Comparison of ENCODE assay signal across 24 cellular contexts in genomic region chr10:29370092-29370611, GRCh38.
A peak's percentile ranks its signal among the peaks of the same experiment; 100 is the strongest.
DNase-seq lines count a peak whose midpoint lies in the region; ATAC-seq, FAIRE-seq and TF ChIP-seq lines count a peak whose summit lies in the region.
"Had no signal": no experiment of that assay in that cellular context is flagged by ENCODE, and none has a peak within 500 bp of the region (broad histone marks: within the 10 kb centered on the region; RNA-seq: fewer than 3 reads in every experiment).

No MANE protein-coding gene starts in this region.

- H3K79me1 ChIP-seq in H9 (ENCODE audit: insufficient read depth, low read depth, low read length, poor library complexity, severe bottlenecking) = no peaks in the 10 kb centered on the region

- H3K56ac ChIP-seq in H9 (ENCODE audit: insufficient read length, low read depth, low read length) = no peak overlapping the region

- H4K5ac ChIP-seq in H9 (ENCODE audit: insufficient read length, low read depth, low read length) = no peak overlapping the region

- peak overlapping the region; percentile 72 for H3K27ac ChIP-seq in ACC112 (ENCODE audit: low read depth, low read length)
- no peak overlapping the region for H3K27ac ChIP-seq in SJCRH30
- H3K27ac ChIP-seq in H9 (ENCODE audit: insufficient read length, low read depth, low read length) = no peak overlapping the region
- H3K27ac ChIP-seq in small intestine (ENCODE audit: low read depth in 1 of 2, low read length in 1 of 2) = no peak overlapping the region
- H3K27ac ChIP-seq: BLaER1 treated with 17β-estradiol and CSF1 and Interleukin-3, amounts not matched to agents 10 nM and 100 nM; skin epidermis; upper lobe of right lung had no signal

- no peak overlapping the region for H3K23ac ChIP-seq in H9 (ENCODE audit: insufficient read length, low read depth, low read length)

- H3K36me3 ChIP-seq in ACC112 (ENCODE audit: insufficient read depth, low read length) (no peaks in the 10 kb centered on the region), SJCRH30 (no peaks in the 10 kb centered on the region), small intestine (ENCODE audit: control insufficient read depth in 2 of 2, insufficient read depth in 2 of 2, low read length in 2 of 2) (no peaks in the 10 kb centered on the region)
- H3K36me3 ChIP-seq: BLaER1 treated with 17β-estradiol and CSF1 and Interleukin-3, amounts not matched to agents 10 nM and 100 nM; upper lobe of right lung had no signal

- no peak for TF ChIP-seq CTCF in H9 (conservative IDR thresholded peaks at IDR 0.05)

- H3K23me2 ChIP-seq in H9 (ENCODE audit: insufficient read length, low read depth, low read length, poor library complexity, severe bottlenecking) = no peaks in the 10 kb centered on the region

- intact Hi-C loops in sciatic nerve (cut with DNase I) = no loop called here

- H3K18ac ChIP-seq in H9 (ENCODE audit: insufficient read length, low read depth, low read length) = no peak overlapping the region

- no peak overlapping the region for H2BK120ac ChIP-seq in H9 (ENCODE audit: low read depth, low read length, poor library complexity, severe bottlenecking)

- H2BK15ac ChIP-seq in H9 (ENCODE audit: low read depth, low read length) = no peak overlapping the region

- no peak overlapping the region for H2BK5ac ChIP-seq in H9 (ENCODE audit: insufficient read length, low read length)

- H2BK12ac ChIP-seq in H9 (ENCODE audit: insufficient read length, low read depth, low read length) = no peak overlapping the region

- no peak overlapping the region for H2BK20ac ChIP-seq in H9 (ENCODE audit: low read depth, low read length, poor library complexity, severe bottlenecking)

- no CpG with 5 or more reads among the region's 12 CpGs for WGBS in H9 (ENCODE audit: extremely low coverage, insufficient read length, low lambda C conversion rate)
- WGBS in small intestine, 3 donors = 77 to 87% (median 80%) methylated on average over 12 of the region's 12 CpGs

- H4K20me1 ChIP-seq in H9 (ENCODE audit: control insufficient read depth, insufficient read depth, insufficient read length) = no peaks in the 10 kb centered on the region
- H4K20me1 ChIP-seq: BLaER1 treated with 17β-estradiol and CSF1 and Interleukin-3, amounts not matched to agents 10 nM and 100 nM had no signal

- peak overlapping the region; percentile 69 for H3K4me3 ChIP-seq in ACC112 (ENCODE audit: low read depth, low read length)
- H3K4me3 ChIP-seq in SJCRH30 = no peak overlapping the region
- no peak overlapping the region for H3K4me3 ChIP-seq in small intestine (ENCODE audit: low read depth in 1 of 2, low read length in 2 of 2)
- H3K4me3 ChIP-seq: BLaER1 treated with 17β-estradiol and CSF1 and Interleukin-3, amounts not matched to agents 10 nM and 100 nM; skin epidermis; upper lobe of right lung had no signal

- H3K9me3 ChIP-seq in SJCRH30 (replicated peaks) (no peaks in the 10 kb centered on the region), H9 (ENCODE audit: control insufficient read depth, low read depth, low read length) (no peaks in the 10 kb centered on the region), small intestine (ENCODE audit: control insufficient read depth, low read depth) (no peaks in the 10 kb centered on the region)
- H3K9me3 ChIP-seq: upper lobe of right lung had no signal

- H3K4me3 Mint-ChIP-seq in H9 = no peak overlapping the region
- H3K4me3 Mint-ChIP-seq: activated CD4-positive, alpha-beta T cell treated with anti-CD3 and anti-CD28 coated beads, Interleukin-2, amount 10 ng/mL, durations not matched to agents 7 days and 5 days; natural killer cell treated with Interleukin-12 subunit alpha and Interleukin-12 subunit beta and Interleukin-15 and Interleukin-18, amount 100 ng/mL, for 72 hours had no signal

- no peaks in the 10 kb centered on the region for H3K27me3 ChIP-seq in ACC112 (ENCODE audit: insufficient read depth, low read length)
- no peaks in the 10 kb centered on the region for H3K27me3 ChIP-seq in SJCRH30
- H3K27me3 ChIP-seq in H9 (ENCODE audit: insufficient read depth, low read length) = no peaks in the 10 kb centered on the region
- H3K27me3 ChIP-seq in small intestine (ENCODE audit: control insufficient read depth in 2 of 2, insufficient read depth in 2 of 2, low read length in 2 of 2) = no peaks in the 10 kb centered on the region
- H3K27me3 ChIP-seq: BLaER1 treated with 17β-estradiol and CSF1 and Interleukin-3, amounts not matched to agents 10 nM and 100 nM had no signal

- no peak overlapping the region for H3K27ac Mint-ChIP-seq in H9
- H3K27ac Mint-ChIP-seq: activated CD4-positive, alpha-beta T cell treated with anti-CD3 and anti-CD28 coated beads, Interleukin-2, amount 10 ng/mL, durations not matched to agents 7 days and 5 days; activated naive CD4-positive, alpha-beta T cell treated with anti-CD3 and anti-CD28 coated beads, Interleukin-2, amount 50 U/mL, for 72 hours; natural killer cell treated with Interleukin-12 subunit alpha and Interleukin-12 subunit beta and Interleukin-15 and Interleukin-18, amount 100 ng/mL, for 72 hours had no signal

- H3K4me2 ChIP-seq in H9 (ENCODE audit: insufficient read depth, insufficient read length, low read length) = no peak overlapping the region
- H3K4me2 ChIP-seq: BLaER1 treated with 17β-estradiol and CSF1 and Interleukin-3, amounts not matched to agents 10 nM and 100 nM had no signal

- H2AK5ac ChIP-seq in H9 (ENCODE audit: insufficient read length, low read length) = no peak overlapping the region

- H2AFZ ChIP-seq in ACC112 (ENCODE audit: low read length, unreplicated experiment) = peak overlapping the region; percentile 4
- H2AFZ ChIP-seq in H9 (ENCODE audit: low read length) = no peak overlapping the region

- peak; percentile 36 for ATAC-seq in sciatic nerve
- ATAC-seq: activated naive CD4-positive, alpha-beta T cell treated with anti-CD3 and anti-CD28 coated beads, Interleukin-2, amount 50 U/mL, for 72 hours; esophagus mucosa; upper lobe of right lung had no signal

- H3K36me3 Mint-ChIP-seq in H9 (ENCODE audit: insufficient read depth in 1 of 3, low read depth in 3 of 3) = peaks cover 4 to 6% (median 5%) of the 10 kb centered on the region in 3 experiments; a peak in 6 of 7 replicates
- H3K36me3 Mint-ChIP-seq: activated naive CD4-positive, alpha-beta T cell treated with anti-CD3 and anti-CD28 coated beads, Interleukin-2, amount 50 U/mL, for 72 hours; natural killer cell treated with Interleukin-12 subunit alpha and Interleukin-12 subunit beta and Interleukin-15 and Interleukin-18, amount 100 ng/mL, for 72 hours had no signal

- H3K9ac ChIP-seq in H9 (ENCODE audit: extremely low read depth, insufficient read length, low read length) = no peak overlapping the region
- H3K9ac ChIP-seq: BLaER1 treated with 17β-estradiol and CSF1 and Interleukin-3, amounts not matched to agents 10 nM and 100 nM had no signal

- no peak overlapping the region for H4K8ac ChIP-seq in H9 (replicated peaks; ENCODE audit: insufficient read length, low read depth, low read length)

- no peak overlapping the region for H3T11ph ChIP-seq in H9 (ENCODE audit: low read length)

- H3K4me1 Mint-ChIP-seq in H9 = peaks cover 0 to 3% of the 10 kb centered on the region in 2 experiments; a peak in 2 of 4 replicates
- H3K4me1 Mint-ChIP-seq: activated CD4-positive, alpha-beta T cell treated with anti-CD3 and anti-CD28 coated beads, Interleukin-2, amount 10 ng/mL, durations not matched to agents 7 days and 5 days had no signal

- no peak overlapping the region for H3K4ac ChIP-seq in H9 (ENCODE audit: low read depth, low read length)

- peaks cover 5% of the 10 kb centered on the region for H3K27me3 Mint-ChIP-seq in H9 (ENCODE audit: low read depth)

- no peak for FAIRE-seq in small intestine (lab: Jason Lieb, UNC)

- no peaks in the 10 kb centered on the region for H3K79me2 ChIP-seq in ACC112 (ENCODE audit: control insufficient read depth, insufficient read depth, low read length, unreplicated experiment)
- H3K79me2 ChIP-seq in H9 (ENCODE audit: insufficient read depth, low read length) = no peaks in the 10 kb centered on the region

- H3K9me3 Mint-ChIP-seq in H9 = peaks cover 5 to 12% of the 10 kb centered on the region in 2 experiments; a peak in 4 of 5 replicates
- H3K9me3 Mint-ChIP-seq: activated CD4-positive, alpha-beta T cell treated with anti-CD3 and anti-CD28 coated beads, Interleukin-2, amount 10 ng/mL, durations not matched to agents 7 days and 5 days; activated naive CD4-positive, alpha-beta T cell treated with anti-CD3 and anti-CD28 coated beads, Interleukin-2, amount 50 U/mL, for 72 hours; natural killer cell treated with Interleukin-12 subunit alpha and Interleukin-12 subunit beta and Interleukin-15 and Interleukin-18, amount 100 ng/mL, for 72 hours had no signal

- H3K4me1 ChIP-seq in ACC112 (ENCODE audit: control insufficient read depth, insufficient read depth, low read length, unreplicated experiment) = peaks cover 22% of the 10 kb centered on the region
- peaks cover 10% of the 10 kb centered on the region; the same call in 1 of the 2 replicates for H3K4me1 ChIP-seq in SJCRH30
- H3K4me1 ChIP-seq in H9 (ENCODE audit: insufficient read depth, low read length) = no peaks in the 10 kb centered on the region
- H3K4me1 ChIP-seq in small intestine (ENCODE audit: control insufficient read depth in 2 of 2, insufficient read depth in 1 of 2, low read depth in 1 of 2, low read length in 1 of 2) = no peaks in the 10 kb centered on the region
- H3K4me1 ChIP-seq: BLaER1 treated with 17β-estradiol and CSF1 and Interleukin-3, amounts not matched to agents 10 nM and 100 nM; upper lobe of right lung had no signal

- no peak overlapping the region for H4K91ac ChIP-seq in H9 (ENCODE audit: insufficient read length, low read depth, low read length)

- peak; percentile 11 to 43 for DNase-seq in SJCRH30
- DNase-seq in fibroblast of the conjunctiva (ENCODE audit: low read depth) = peak; percentile 62
- DNase-seq in sciatic nerve (ENCODE audit: low spot score) = no peak
- DNase-seq in H9 = no peak
- no peak for DNase-seq in stimulated activated naive CD4-positive, alpha-beta T cell treated with Interleukin-2 at 50 U/mL for 16 hours (lab: John Stamatoyannopoulos, UW)
- DNase-seq in activated naive CD4-positive, alpha-beta T cell treated with anti-CD3 and anti-CD28 coated beads, Interleukin-2, amount 50 U/mL, for 16 hours = no peak
- DNase-seq in small intestine = no peak
- DNase-seq: activated CD4-positive, alpha-beta T cell treated with anti-CD3 and anti-CD28 coated beads, Interleukin-2, amount 10 ng/mL, durations not matched to agents 7 days and 5 days; Calu3; effector memory CD4-positive, alpha-beta T cell; left cardiac atrium; NCI-H1105 treated with DMSO at 0.1 percent for 48 hours; NCI-H2081 treated with DMSO at 0.1 percent for 48 hours; NCI-H510A treated with DMSO at 0.1 percent for 48 hours; posterior cingulate gyrus; stimulated activated naive CD4-positive, alpha-beta T cell; T-helper 2 cell; upper lobe of right lung had no signal

- H3K14ac ChIP-seq in H9 (ENCODE audit: insufficient read depth, low read length) = no peak overlapping the region

Comparison
In these comparisons a context has a peak if more than half of its experiments do, and no peak if none do; other contexts are left out.
1. DNase-seq: peak in SJCRH30 (2 of 2) and fibroblast of the conjunctiva (single experiment); none in sciatic nerve (single experiment), H9 (single experiment), stimulated activated naive CD4-positive, alpha-beta T cell treated with Interleukin-2 at 50 U/mL for 16 hours (single experiment), activated naive CD4-positive, alpha-beta T cell treated with anti-CD3 and anti-CD28 coated beads, Interleukin-2, amount 50 U/mL, for 16 hours (single experiment) and small intestine (single experiment).